Comparison of ENCODE assay signal across 21 cellular contexts in genomic region chr20:61950631-61951010, GRCh38.
DNase-seq lines count a peak whose midpoint lies in the region; ATAC-seq and TF ChIP-seq lines count a peak whose summit lies in the region.
"Had no signal": no experiment of that assay in that cellular context is flagged by ENCODE, and none has a peak within 500 bp of the region (broad histone marks: within the 10 kb centered on the region; RNA-seq: fewer than 3 reads in every experiment).

No MANE protein-coding gene starts in this region.

- H3K79me2 ChIP-seq in GM23338 (replicated peaks; ENCODE audit: insufficient read depth) (no peaks in the 10 kb centered on the region), osteoblast (ENCODE audit: insufficient read depth, low read length) (no peaks in the 10 kb centered on the region)

- H3F3A ChIP-seq in GM23338 (replicated peaks; ENCODE audit: low read depth): no peaks in the 10 kb centered on the region

- peaks cover 8% of the 10 kb centered on the region for H3K4me1 ChIP-seq in GM23338 (ENCODE audit: insufficient read depth)
- H3K4me1 ChIP-seq in osteoblast (ENCODE audit: insufficient read depth, low read length): no peaks in the 10 kb centered on the region
- H3K4me1 ChIP-seq: BLaER1 treated with 17β-estradiol and CSF1 and Interleukin-3, amounts not matched to agents 10 nM and 100 nM had no signal

- H3K36me3 ChIP-seq in GM23338 (ENCODE audit: insufficient read depth) (no peaks in the 10 kb centered on the region), H7 (replicated peaks; ENCODE audit: control insufficient read depth, insufficient read depth, low read length) (no peaks in the 10 kb centered on the region), osteoblast (ENCODE audit: insufficient read depth, low read length) (no peaks in the 10 kb centered on the region)
- H3K36me3 ChIP-seq: BLaER1 treated with 17β-estradiol and CSF1 and Interleukin-3, amounts not matched to agents 10 nM and 100 nM; MG63 had no signal

- no peak overlapping the region for H3K27ac Mint-ChIP-seq in GM23338
- H3K27ac Mint-ChIP-seq: CD8-positive, alpha-beta T cell had no signal

- no peak overlapping the region for H2AFZ ChIP-seq in GM23338
- no peak overlapping the region for H2AFZ ChIP-seq in osteoblast (ENCODE audit: low read length)

- H3K4me3 ChIP-seq in GM23338 (no peak overlapping the region), H7 (ENCODE audit: insufficient read depth, low read depth, low read length) (no peak overlapping the region), osteoblast (ENCODE audit: insufficient read depth, low read length) (no peak overlapping the region)
- H3K4me3 ChIP-seq: BLaER1 treated with 17β-estradiol and CSF1 and Interleukin-3, amounts not matched to agents 10 nM and 100 nM; MG63 had no signal

- H4K20me1 ChIP-seq in GM23338 (replicated peaks; ENCODE audit: insufficient read depth) (peaks cover 3% of the 10 kb centered on the region; the same call in 1 of the 2 replicates), osteoblast (ENCODE audit: insufficient read depth, low read length) (no peaks in the 10 kb centered on the region)

- H3K27me3 Mint-ChIP-seq in GM23338 (ENCODE audit: insufficient read depth, low read depth, poor library complexity): peaks cover 14% of the 10 kb centered on the region

- DNase-seq in GM23338 (ENCODE audit: low spot score) (no peak), H7 (peak; percentile 78), osteoblast (ENCODE audit: insufficient read length, low spot score, missing footprints) (peak; percentile 66), activated gamma-delta T cell treated with Interleukin-2 at 50 U/mL for 16 hours (no peak)
- DNase-seq: ACHN, DND-41, GOT3, MG63, NCI-H1048, NCI-H1417 treated with DMSO at 0.1 percent for 48 hours, NCI-H187, NCI-H446, NCI-H526, PC-3, RPMI8226 had no signal

- peaks cover 27% of the 10 kb centered on the region for H3K4me1 Mint-ChIP-seq in GM23338

- TF ChIP-seq CTCF in GM23338 (conservative IDR thresholded peaks at IDR 0.05; ENCODE audit: low read depth in 2 of 2) (no peak), osteoblast (IDR thresholded peaks at IDR 0.05; ENCODE audit: extremely low read depth, low read depth, low read length) (no peak)

- no peak overlapping the region for H3K4me3 Mint-ChIP-seq in GM23338
- H3K4me3 Mint-ChIP-seq: CD8-positive, alpha-beta T cell had no signal

- H3K27ac ChIP-seq in GM23338 (ENCODE audit: low read depth): no peak overlapping the region
- H3K27ac ChIP-seq in osteoblast (ENCODE audit: low read depth, low read length): no peak overlapping the region
- H3K27ac ChIP-seq: BLaER1 treated with 17β-estradiol and CSF1 and Interleukin-3, amounts not matched to agents 10 nM and 100 nM had no signal

- no peaks in the 10 kb centered on the region; the same call in 1 of the 3 replicates for H3K9me3 Mint-ChIP-seq in GM23338
- H3K9me3 Mint-ChIP-seq: CD8-positive, alpha-beta T cell had no signal

- H3K9me3 ChIP-seq in osteoblast (ENCODE audit: low read depth, low read length): no peaks in the 10 kb centered on the region
- H3K9me3 ChIP-seq: BLaER1 treated with 17β-estradiol and CSF1 and Interleukin-3, amounts not matched to agents 10 nM and 100 nM; MG63 had no signal

- H3K4me2 ChIP-seq in GM23338 (no peak overlapping the region), osteoblast (ENCODE audit: insufficient read depth, low read length) (no peak overlapping the region)
- H3K4me2 ChIP-seq: BLaER1 treated with 17β-estradiol and CSF1 and Interleukin-3, amounts not matched to agents 10 nM and 100 nM had no signal

- ATAC-seq in GM23338: peak; percentile 52
- peak; percentile 13 for ATAC-seq in esophagus mucosa
- ATAC-seq in GM19351 (IDR thresholded peaks at IDR 0.05; ENCODE audit: unreplicated experiment): no peak
- no peak for ATAC-seq in GM21723 (IDR thresholded peaks at IDR 0.05; ENCODE audit: unreplicated experiment)
- ATAC-seq: CD8-positive, alpha-beta T cell; PC-3; SK-N-SH treated with all-trans-retinoic acid at 6 μM for 48 hours had no signal

- H3K36me3 Mint-ChIP-seq in GM23338 (ENCODE audit: low read depth): no peaks in the 10 kb centered on the region; the same call in 2 of the 3 replicates
- H3K36me3 Mint-ChIP-seq: CD8-positive, alpha-beta T cell had no signal

- H3K9me2 ChIP-seq in GM23338 (ENCODE audit: insufficient read depth): no peaks in the 10 kb centered on the region

- H3K27me3 ChIP-seq in GM23338 (ENCODE audit: insufficient read depth) (no peaks in the 10 kb centered on the region), H7 (ENCODE audit: control insufficient read depth, insufficient read depth, low read length) (no peaks in the 10 kb centered on the region), osteoblast (ENCODE audit: insufficient read depth, low read length) (peaks cover 3% of the 10 kb centered on the region)
- H3K27me3 ChIP-seq: BLaER1 treated with 17β-estradiol and CSF1 and Interleukin-3, amounts not matched to agents 10 nM and 100 nM had no signal

TF ChIP-seq in GM23338, 12 proteins besides CTCF, POLR2A, EP300 and RAD21 (continues in another document):
- TF ChIP-seq ZNF462 (CRISPR knock-in tag; IDR thresholded peaks at IDR 0.05) (no peak), EZH2 (IDR thresholded peaks at IDR 0.05; ENCODE audit: low read depth, unreplicated experiment) (no peak), ZNF331 (CRISPR knock-in tag; IDR thresholded peaks at IDR 0.05; ENCODE audit: low read depth) (no peak), EZH2phosphoT487 (IDR thresholded peaks at IDR 0.05; ENCODE audit: unreplicated experiment) (no peak), ZNF114 (CRISPR knock-in tag; IDR thresholded peaks at IDR 0.05) (no peak), NANOG (IDR thresholded peaks at IDR 0.05; ENCODE audit: borderline replicate concordance) (no peak)

Comparison
In these comparisons a context has a peak if more than half of its experiments do, and no peak if none do; other contexts are left out.
1. ATAC-seq: peak in GM23338 (single experiment) and esophagus mucosa (single experiment); none in GM19351 (single experiment) and GM21723 (single experiment).
2. DNase-seq: peak in H7 (single experiment) and osteoblast (single experiment); none in GM23338 (single experiment) and activated gamma-delta T cell treated with Interleukin-2 at 50 U/mL for 16 hours (single experiment).